17 cellular contexts compared by ENCODE assay signal in genomic region chr6:87675004-87675681, GRCh38. TPM values are rescaled to one million over a fixed set of nuclear protein-coding genes. Genes with fewer than 3 reads are reported as not detected.
DNase-seq lines count a peak whose midpoint lies in the region; ATAC-seq and TF ChIP-seq lines count a peak whose summit lies in the region.
"Had no signal": no experiment of that assay in that cellular context is flagged by ENCODE, and none has a peak within 500 bp of the region (broad histone marks: within the 10 kb centered on the region; RNA-seq: fewer than 3 reads in every experiment).

No MANE protein-coding gene starts in this region.

- peak; percentile 74 for DNase-seq in NCI-H510A treated with DMSO at 0.1 percent for 48 hours (lab: John Stamatoyannopoulos, UW)
- DNase-seq in NCI-H510A (lab: John Stamatoyannopoulos, UW), result no peak
- peak; percentile 78 for DNase-seq in DMS53 (lab: John Stamatoyannopoulos, UW)
- no peak for DNase-seq in Panc1 (ENCODE audit: low read depth, low spot score)
- no peak for DNase-seq in lower lobe of right lung
- DNase-seq in NCI-H1092 (lab: John Stamatoyannopoulos, UW), result no peak
- no peak for DNase-seq in iPS-NIHi11 (ENCODE audit: low spot score)
- DNase-seq: activated CD4-positive, CD25-positive, alpha-beta regulatory T cell; activated effector memory CD4-positive, alpha-beta T cell treated with Interleukin-2 at 50 U/mL for 16 hours; amygdala; CD4-positive, CD25-positive, alpha-beta regulatory T cell; hypothalamus; MM.1S; NCI-H2171 treated with DMSO at 0.1 percent for 48 hours; stimulated activated naive CD4-positive, alpha-beta T cell had no signal

- H3K9me3 ChIP-seq in Panc1 (ENCODE audit: control insufficient read depth, insufficient read depth, low read depth, low read length) (no peaks in the 10 kb centered on the region), lower lobe of right lung (no peaks in the 10 kb centered on the region)
- H3K9me3 ChIP-seq: upper lobe of left lung had no signal

- H3K27ac ChIP-seq in Panc1 (ENCODE audit: low read length) (no peak overlapping the region), lower lobe of right lung (no peak overlapping the region)

- intact Hi-C loops in Panc1 (cut with micrococcal nuclease; ENCODE audit: unreplicated experiment) (no loop called here), lower lobe of right lung (cut with DNase I) (no loop called here)

- BruUV-seq in Panc1 (replicated peaks; lab: Mats Ljungman, UMichigan), result TSS peak; percentile 65

- CTCF ChIA-PET in Panc1 (lab: Charles Lee), result no interaction called here

- H3K36me3 ChIP-seq in Panc1 (ENCODE audit: control insufficient read depth, insufficient read depth, low read length), result peaks cover 25% of the 10 kb centered on the region
- peaks cover 70% of the 10 kb centered on the region for H3K36me3 ChIP-seq in lower lobe of right lung

- H3K4me1 ChIP-seq in Panc1 (ENCODE audit: control insufficient read depth, insufficient read depth, low read length) (peaks cover 6% of the 10 kb centered on the region), lower lobe of right lung (peaks cover 8% of the 10 kb centered on the region)

- TF ChIP-seq CTCF in Panc1 (IDR thresholded peaks at IDR 0.05) (no peak), lower lobe of right lung (IDR thresholded peaks at IDR 0.05) (no peak)

- ATAC-seq in Panc1, result no peak
- ATAC-seq in lower lobe of right lung, result peak; percentile 52 to 61
- no peak for ATAC-seq in HG03039 (IDR thresholded peaks at IDR 0.05; ENCODE audit: unreplicated experiment)

- no peaks in the 10 kb centered on the region for H3K27me3 ChIP-seq in Panc1 (ENCODE audit: control insufficient read depth, insufficient read depth, low read length)
- no peaks in the 10 kb centered on the region for H3K27me3 ChIP-seq in lower lobe of right lung (ENCODE audit: low read depth)
- H3K27me3 ChIP-seq: upper lobe of left lung had no signal

- in situ Hi-C loops in Panc1 (cut with HindIII; ENCODE audit: low pct_unique_long_range_greater_than_20kb, low sequenced_read_pairs), result no loop called here

- POLR2A ChIA-PET in Panc1 (lab: Charles Lee), result no interaction called here

- no peak overlapping the region for H3K4me3 ChIP-seq in Panc1 (ENCODE audit: low read depth in 2 of 2, low read length in 2 of 2)
- H3K4me3 ChIP-seq in lower lobe of right lung, result no peak overlapping the region
- H3K4me3 ChIP-seq: upper lobe of left lung had no signal

RNA-seq across cellular contexts. Expression of gene AKIRIN2, which starts 26.9 kb away (rescaled TPM):
- total RNA-seq in Panc1 (2021; ENCODE audit: unreplicated experiment), result 47.6 TPM
- polyA plus RNA-seq in Panc1 (2012; ENCODE audit: insufficient read length), result 30.3 TPM
- total RNA-seq in lower lobe of right lung, result 67.6 TPM

Comparison
In these comparisons a context has a peak if more than half of its experiments do, and no peak if none do; other contexts are left out.
1. DNase-seq: peak in NCI-H510A treated with DMSO at 0.1 percent for 48 hours (single experiment) and DMS53 (single experiment); none in NCI-H510A (single experiment), Panc1 (single experiment), lower lobe of right lung (single experiment), NCI-H1092 (single experiment) and iPS-NIHi11 (single experiment).
2. ATAC-seq: peak in lower lobe of right lung (2 of 2); none in Panc1 (single experiment) and HG03039 (single experiment).